15 cellular contexts compared by ENCODE assay signal in the genomic region with DNA sequence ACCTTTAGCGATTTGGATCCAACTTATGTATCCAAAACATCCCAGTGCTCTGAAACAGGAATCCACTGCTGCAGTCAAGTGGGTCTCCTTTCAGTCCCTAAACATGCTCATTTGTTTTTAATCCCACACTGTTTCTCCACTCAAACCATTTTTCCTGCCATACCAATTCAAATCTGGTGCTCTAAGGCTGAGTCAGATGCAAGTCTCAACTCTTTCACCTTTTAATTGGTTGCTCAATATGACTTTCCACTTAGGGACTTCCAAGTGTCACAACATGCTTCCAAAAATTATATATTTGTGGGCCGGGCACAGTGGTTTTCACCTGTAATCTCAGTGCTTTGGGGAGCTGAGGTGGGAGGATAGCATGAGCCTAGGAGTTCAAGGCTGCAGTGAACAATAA.
DNase-seq lines count a peak whose midpoint lies in the region; ATAC-seq and TF ChIP-seq lines count a peak whose summit lies in the region.
"Had no signal": no experiment of that assay in that cellular context is flagged by ENCODE, and none has a peak within 500 bp of the region (broad histone marks: within the 10 kb centered on the region; RNA-seq: fewer than 3 reads in every experiment).

No MANE protein-coding gene starts in this region.

- TF ChIP-seq CTCF in foreskin keratinocyte (conservative IDR thresholded peaks at IDR 0.05) (no peak), natural killer cell (IDR thresholded peaks at IDR 0.05) (no peak)

- H3K27ac Mint-ChIP-seq in natural killer cell: no peak overlapping the region
- H3K27ac Mint-ChIP-seq: CD8-positive, alpha-beta T cell had no signal

- H3F3A ChIP-seq in GM23248 (ENCODE audit: insufficient read depth): no peaks in the 10 kb centered on the region

- H3K9ac ChIP-seq in GM23248: no peak overlapping the region

- H3K4me1 ChIP-seq in GM23248 (ENCODE audit: insufficient read depth): peaks cover 22% of the 10 kb centered on the region
- H3K4me1 ChIP-seq in foreskin keratinocyte: no peaks in the 10 kb centered on the region
- H3K4me1 ChIP-seq: BE2C, HAP-1 had no signal

- no peaks in the 10 kb centered on the region for H3K79me2 ChIP-seq in GM23248 (ENCODE audit: insufficient read depth)

- H3K9me3 ChIP-seq in GM23248 (ENCODE audit: low read depth): no peaks in the 10 kb centered on the region
- H3K9me3 ChIP-seq: BE2C, HAP-1 had no signal

- no peaks in the 10 kb centered on the region for H3K27me3 ChIP-seq in GM23248 (replicated peaks; ENCODE audit: insufficient read depth)
- H3K27me3 ChIP-seq in foreskin keratinocyte: peaks cover 37% of the 10 kb centered on the region

- ATAC-seq in esophagus mucosa (peak; percentile 32), foreskin keratinocyte (no peak), natural killer cell (no peak)
- ATAC-seq: CD8-positive, alpha-beta T cell had no signal

- no peak overlapping the region for H3K4me2 ChIP-seq in GM23248 (ENCODE audit: unreplicated experiment)

- in situ Hi-C loops in GM23248 (cut with MboI): no loop called here

- no peaks in the 10 kb centered on the region for H3K9me2 ChIP-seq in GM23248 (ENCODE audit: insufficient read depth)

- WGBS in GM23248 (ENCODE audit: low coverage in 1 of 2, low lambda C conversion rate in 2 of 2, missing lambda C conversion rate in 2 of 2), 2 experiments: 49 to 62% methylated on average over 2 of the region's 2 CpGs

- no peak overlapping the region for H2AFZ ChIP-seq in GM23248

- H3K4me3 Mint-ChIP-seq in natural killer cell: no peak overlapping the region
- H3K4me3 Mint-ChIP-seq: CD8-positive, alpha-beta T cell had no signal

- H3K36me3 Mint-ChIP-seq in natural killer cell: no peaks in the 10 kb centered on the region
- H3K36me3 Mint-ChIP-seq: CD8-positive, alpha-beta T cell had no signal

- H3K27me3 Mint-ChIP-seq in natural killer cell (ENCODE audit: low read depth in 2 of 2): peaks cover 33 to 52% of the 10 kb centered on the region in 2 donors

- H3K4me1 Mint-ChIP-seq in natural killer cell: no peaks in the 10 kb centered on the region

- no peaks in the 10 kb centered on the region for H3K36me3 ChIP-seq in GM23248 (ENCODE audit: low read depth)
- H3K36me3 ChIP-seq: BE2C, HAP-1 had no signal

- no peaks in the 10 kb centered on the region for H3K9me3 Mint-ChIP-seq in natural killer cell
- H3K9me3 Mint-ChIP-seq: CD8-positive, alpha-beta T cell had no signal

- no peaks in the 10 kb centered on the region for H4K20me1 ChIP-seq in GM23248 (ENCODE audit: insufficient read depth)

- intact Hi-C loops in natural killer cell (cut with micrococcal nuclease): no loop called here

- no peak overlapping the region for H3K4me3 ChIP-seq in GM23248
- H3K4me3 ChIP-seq: HAP-1 had no signal

- H3K27ac ChIP-seq in GM23248: no peak overlapping the region
- H3K27ac ChIP-seq in foreskin keratinocyte: no peak overlapping the region
- no peak overlapping the region for H3K27ac ChIP-seq in substantia nigra (ENCODE audit: low read depth, low read length, poor library complexity, severe bottlenecking)
- H3K27ac ChIP-seq: C4-2B had no signal

- peak; percentile 43 for DNase-seq in GM23248
- peak; percentile 9 for DNase-seq in M059J (ENCODE audit: low read depth)
- peak; percentile 20 to 38 for DNase-seq in foreskin keratinocyte
- DNase-seq in natural killer cell: no peak
- DNase-seq in activated CD4-positive, alpha-beta T cell treated with anti-CD3 and anti-CD28 coated beads for 48 hours: no peak
- no peak for DNase-seq in substantia nigra (lab: John Stamatoyannopoulos, UW)
- DNase-seq: BE2C; CD8-positive, alpha-beta T cell; COR-L47; DMS153; DMS79 treated with DMSO at 0.1 percent for 48 hours; EL had no signal

Comparison
In these comparisons a context has a peak if more than half of its experiments do, and no peak if none do; other contexts are left out.
1. DNase-seq: peak in GM23248 (single experiment), M059J (single experiment) and foreskin keratinocyte (2 of 2); none in natural killer cell (single experiment), activated CD4-positive, alpha-beta T cell treated with anti-CD3 and anti-CD28 coated beads for 48 hours (single experiment) and substantia nigra (0 of 49).